ENCODE assay signal across 12 cellular contexts in the genomic region with DNA sequence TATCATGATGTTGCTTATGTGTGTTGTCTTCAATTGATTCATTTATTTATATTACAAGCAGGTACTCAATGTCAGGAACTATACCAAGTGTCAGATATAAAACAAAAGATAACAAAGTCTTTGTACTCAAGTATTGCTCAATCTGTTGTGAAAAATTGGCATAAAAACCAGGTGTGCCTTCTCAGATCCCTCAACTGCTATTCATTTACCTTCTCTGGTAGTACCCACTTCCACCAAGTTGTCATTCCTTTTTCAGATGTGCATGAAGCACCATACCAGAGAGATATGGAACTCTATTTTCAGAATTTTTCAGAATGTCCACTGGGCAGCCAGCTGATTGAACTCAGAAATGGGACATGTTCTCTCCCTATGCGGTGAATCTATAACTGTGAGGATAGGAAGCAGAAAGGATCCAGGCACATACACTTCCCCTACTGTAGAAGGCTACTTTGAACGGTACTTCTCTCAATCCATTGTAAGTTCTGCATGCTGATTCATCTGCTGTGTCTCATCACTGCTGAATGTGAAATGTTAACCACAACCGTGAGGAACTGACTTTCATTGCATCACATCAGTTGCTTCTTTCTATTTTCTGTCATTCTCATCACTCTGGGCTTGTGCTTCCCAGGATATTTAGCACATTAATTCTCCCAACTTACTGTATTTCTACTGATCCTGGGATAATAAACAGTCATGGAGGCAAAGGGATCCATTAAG.
A peak's percentile ranks its signal among the peaks of the same experiment; 100 is the strongest.
DNase-seq lines count a peak whose midpoint lies in the region; ATAC-seq and TF ChIP-seq lines count a peak whose summit lies in the region.
"Had no signal": no experiment of that assay in that cellular context is flagged by ENCODE, and none has a peak within 500 bp of the region (broad histone marks: within the 10 kb centered on the region; RNA-seq: fewer than 3 reads in every experiment).

No MANE protein-coding gene starts in this region.

- no peak for TF ChIP-seq CTCF in HL-60 (IDR thresholded peaks at IDR 0.05; ENCODE audit: insufficient read depth, low read length)
- TF ChIP-seq CTCF in RWPE2 (IDR thresholded peaks at IDR 0.05; ENCODE audit: poor library complexity, severe bottlenecking) = no peak
- TF ChIP-seq CTCF in endodermal cell (conservative IDR thresholded peaks at IDR 0.05) = no peak
- TF ChIP-seq CTCF in coronary artery (IDR thresholded peaks at IDR 0.05) = no peak

- H3K9me3 ChIP-seq in RWPE2 (ENCODE audit: severe bottlenecking) = no peaks in the 10 kb centered on the region
- H3K9me3 ChIP-seq in endodermal cell (ENCODE audit: control insufficient read depth, low read length) = no peaks in the 10 kb centered on the region
- H3K9me3 ChIP-seq: prostate gland had no signal

- H3K36me3 Mint-ChIP-seq in endodermal cell (ENCODE audit: low read depth) = no peaks in the 10 kb centered on the region
- H3K36me3 Mint-ChIP-seq: activated CD8-positive, alpha-beta memory T cell treated with anti-CD3 and anti-CD28 coated beads, Interleukin-2, amount 10 ng/mL, durations not matched to agents 7 days and 5 days had no signal

- no peaks in the 10 kb centered on the region for H3K9me3 Mint-ChIP-seq in endodermal cell
- H3K9me3 Mint-ChIP-seq: H9 had no signal

- no peak overlapping the region for H3K27ac Mint-ChIP-seq in endodermal cell
- H3K27ac Mint-ChIP-seq: activated CD8-positive, alpha-beta memory T cell treated with anti-CD3 and anti-CD28 coated beads, Interleukin-2, amount 10 ng/mL, durations not matched to agents 7 days and 5 days; H9 had no signal

- H3K9ac ChIP-seq in endodermal cell (ENCODE audit: extremely low read depth, low read length, poor library complexity, severe bottlenecking) = no peak overlapping the region

- DNase-seq in HL-60 (ENCODE audit: low read depth in 1 of 2, low spot score in 1 of 2) (peak; percentile 43 to 67), RWPE2 (ENCODE audit: low spot score) (no peak), epithelial cell of prostate (ENCODE audit: low read depth, low spot score) (peak; percentile 54), smooth muscle cell of the brain vasculature (ENCODE audit: low read depth, low spot score) (peak; percentile 6), endodermal cell (no peak), coronary artery (ENCODE audit: low spot score) (no peak)
- DNase-seq: activated CD8-positive, alpha-beta memory T cell treated with anti-CD3 and anti-CD28 coated beads, Interleukin-2, amount 10 ng/mL, durations not matched to agents 7 days and 5 days; anterior cingulate cortex; H9 had no signal

- no peak overlapping the region for H3K4me3 ChIP-seq in HL-60 (replicated peaks; ENCODE audit: insufficient read depth, low read length)
- no peak overlapping the region for H3K4me3 ChIP-seq in RWPE2 (ENCODE audit: severe bottlenecking)
- H3K4me3 ChIP-seq in endodermal cell (ENCODE audit: low read length) = no peak overlapping the region
- H3K4me3 ChIP-seq in coronary artery = no peak overlapping the region
- H3K4me3 ChIP-seq: prostate gland, SK-N-MC had no signal

- WGBS in endodermal cell (ENCODE audit: insufficient coverage in 1 of 2, insufficient read length in 1 of 2), 2 experiments = 87 to 92% methylated on average over 2 to 3 of the region's 3 CpGs

- H3K27me3 Mint-ChIP-seq in endodermal cell (ENCODE audit: insufficient read depth) = no peaks in the 10 kb centered on the region
- H3K27me3 Mint-ChIP-seq: activated CD8-positive, alpha-beta memory T cell treated with anti-CD3 and anti-CD28 coated beads, Interleukin-2, amount 10 ng/mL, durations not matched to agents 7 days and 5 days had no signal

- H3K4me1 ChIP-seq in RWPE2 (ENCODE audit: insufficient read depth, poor library complexity, severe bottlenecking) (peaks cover 17% of the 10 kb centered on the region), endodermal cell (ENCODE audit: control insufficient read depth, insufficient read depth, low read length) (no peaks in the 10 kb centered on the region)
- H3K4me1 ChIP-seq: prostate gland had no signal

- ATAC-seq in RWPE2 (ENCODE audit: low read depth) (peak; percentile 100), GM19023 (IDR thresholded peaks at IDR 0.05; ENCODE audit: unreplicated experiment) (no peak)
- ATAC-seq: activated CD8-positive, alpha-beta memory T cell treated with anti-CD3 and anti-CD28 coated beads, Interleukin-2, amount 10 ng/mL, durations not matched to agents 7 days and 5 days had no signal

- H3K27ac ChIP-seq in HL-60 (replicated peaks) = no peak overlapping the region
- H3K27ac ChIP-seq in RWPE2 (ENCODE audit: poor library complexity, severe bottlenecking) = peak overlapping the region; percentile 39
- peak overlapping the region; percentile 52 for H3K27ac ChIP-seq in epithelial cell of prostate
- no peak overlapping the region for H3K27ac ChIP-seq in endodermal cell (ENCODE audit: low read depth, low read length)
- H3K27ac ChIP-seq in coronary artery = no peak overlapping the region
- H3K27ac ChIP-seq: prostate gland, SK-N-MC had no signal

- no peak overlapping the region for H3K4me3 Mint-ChIP-seq in endodermal cell
- H3K4me3 Mint-ChIP-seq: activated CD8-positive, alpha-beta memory T cell treated with anti-CD3 and anti-CD28 coated beads, Interleukin-2, amount 10 ng/mL, durations not matched to agents 7 days and 5 days; H9 had no signal

- H3K27me3 ChIP-seq in HL-60 (ENCODE audit: insufficient read depth, poor library complexity, severe bottlenecking) (no peaks in the 10 kb centered on the region), RWPE2 (ENCODE audit: insufficient read depth, poor library complexity, severe bottlenecking) (no peaks in the 10 kb centered on the region), endodermal cell (ENCODE audit: control insufficient read depth, insufficient read depth, low read length, poor library complexity, severe bottlenecking) (no peaks in the 10 kb centered on the region)

- H3K36me3 ChIP-seq in RWPE2 (ENCODE audit: low read depth) = no peaks in the 10 kb centered on the region
- H3K36me3 ChIP-seq in endodermal cell (ENCODE audit: control insufficient read depth, insufficient read depth, low read length) = no peaks in the 10 kb centered on the region
- H3K36me3 ChIP-seq: prostate gland had no signal

- H3K4me1 Mint-ChIP-seq in endodermal cell = no peaks in the 10 kb centered on the region
- H3K4me1 Mint-ChIP-seq: activated CD8-positive, alpha-beta memory T cell treated with anti-CD3 and anti-CD28 coated beads, Interleukin-2, amount 10 ng/mL, durations not matched to agents 7 days and 5 days had no signal

Comparison
In these comparisons a context has a peak if more than half of its experiments do, and no peak if none do; other contexts are left out.
1. DNase-seq: peak in HL-60 (2 of 2), epithelial cell of prostate (single experiment) and smooth muscle cell of the brain vasculature (single experiment); none in RWPE2 (single experiment), endodermal cell (single experiment) and coronary artery (single experiment).
2. H3K27ac ChIP-seq: peak in RWPE2 (single experiment) and epithelial cell of prostate (single experiment); none in HL-60 (single experiment), endodermal cell (single experiment) and coronary artery (0 of 2).